ENCODE assay signal across 11 cellular contexts in the genomic region with DNA sequence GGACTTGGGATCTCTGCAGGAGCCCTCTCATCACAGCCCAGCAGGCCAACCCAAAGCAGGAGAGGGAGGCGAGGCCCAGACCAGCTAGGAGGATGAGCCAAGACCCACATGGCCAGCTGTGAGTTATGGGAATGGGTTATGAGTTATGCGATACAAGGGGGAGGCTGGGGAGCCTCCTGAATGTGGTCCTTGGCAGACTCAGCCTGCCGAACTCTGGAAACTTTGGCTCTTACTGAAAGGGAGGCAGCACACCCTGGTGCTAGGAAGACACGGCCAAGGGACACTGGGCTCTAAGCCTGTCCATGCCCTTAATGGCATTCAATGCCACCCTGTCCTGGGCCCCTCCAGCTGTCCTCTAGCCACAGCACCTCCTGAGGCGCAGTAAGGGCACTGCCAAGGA.
"Had no signal": no experiment of that assay in that cellular context is flagged by ENCODE, and none has a peak within 500 bp of the region (broad histone marks: within the 10 kb centered on the region; RNA-seq: fewer than 3 reads in every experiment).

No MANE protein-coding gene starts in this region.

- H3K36me3 Mint-ChIP-seq: activated naive CD8-positive, alpha-beta T cell treated with anti-CD3 and anti-CD28 coated beads, Interleukin-2, amount 10 ng/mL, durations not matched to agents 7 days and 5 days; stimulated activated memory B cell treated with anti-CD40 and anti-IgM and Interleukin-4, amounts not matched to agents 10 μg/mL and 1 μg/mL and 100 μg/mL, for 72 hours had no signal

- H3K4me1 ChIP-seq: tibial artery had no signal

- H3K4me3 Mint-ChIP-seq: activated CD4-positive, alpha-beta T cell treated with anti-CD3 and anti-CD28 coated beads, Interleukin-2, amount 10 ng/mL, durations not matched to agents 7 days and 5 days; activated naive CD8-positive, alpha-beta T cell treated with anti-CD3 and anti-CD28 coated beads, Interleukin-2, amount 10 ng/mL, durations not matched to agents 7 days and 5 days; stimulated activated memory B cell treated with anti-CD40 and anti-IgM and Interleukin-4, amounts not matched to agents 10 μg/mL and 1 μg/mL and 100 μg/mL, for 72 hours had no signal

- H3K4me3 ChIP-seq: ovary, tibial artery had no signal

- H3K9me3 Mint-ChIP-seq: activated CD4-positive, alpha-beta T cell treated with anti-CD3 and anti-CD28 coated beads, Interleukin-2, amount 10 ng/mL, durations not matched to agents 7 days and 5 days; activated naive CD8-positive, alpha-beta T cell treated with anti-CD3 and anti-CD28 coated beads, Interleukin-2, amount 10 ng/mL, durations not matched to agents 7 days and 5 days had no signal

- H3K27ac ChIP-seq: ovary, tibial artery had no signal

- H3K27me3 Mint-ChIP-seq: activated CD4-positive, alpha-beta T cell treated with anti-CD3 and anti-CD28 coated beads, Interleukin-2, amount 10 ng/mL, durations not matched to agents 7 days and 5 days had no signal

- DNase-seq: activated CD4-positive, alpha-beta T cell treated with anti-CD3 and anti-CD28 coated beads, Interleukin-2, amount 10 ng/mL, durations not matched to agents 7 days and 5 days; activated gamma-delta T cell treated with Interleukin-2 at 50 U/mL for 16 hours; activated naive CD8-positive, alpha-beta T cell treated with anti-CD3 and anti-CD28 coated beads, Interleukin-2, amount 10 ng/mL, durations not matched to agents 7 days and 5 days; anterior cingulate cortex; erythroblast; hypothalamus; mesendoderm; ovary; stimulated activated CD4-positive, alpha-beta T cell treated with anti-CD3 and anti-CD28 coated beads, Interleukin-2, amount 100 ng/mL, for 48 hours; tibial artery had no signal

- H3K4me1 Mint-ChIP-seq: activated CD4-positive, alpha-beta T cell treated with anti-CD3 and anti-CD28 coated beads, Interleukin-2, amount 10 ng/mL, durations not matched to agents 7 days and 5 days; activated naive CD8-positive, alpha-beta T cell treated with anti-CD3 and anti-CD28 coated beads, Interleukin-2, amount 10 ng/mL, durations not matched to agents 7 days and 5 days had no signal

- H3K36me3 ChIP-seq: ovary, tibial artery had no signal

- H3K27ac Mint-ChIP-seq: activated CD4-positive, alpha-beta T cell treated with anti-CD3 and anti-CD28 coated beads, Interleukin-2, amount 10 ng/mL, durations not matched to agents 7 days and 5 days; activated naive CD8-positive, alpha-beta T cell treated with anti-CD3 and anti-CD28 coated beads, Interleukin-2, amount 10 ng/mL, durations not matched to agents 7 days and 5 days; stimulated activated memory B cell treated with anti-CD40 and anti-IgM and Interleukin-4, amounts not matched to agents 10 μg/mL and 1 μg/mL and 100 μg/mL, for 72 hours had no signal

- H3K27me3 ChIP-seq: ovary had no signal

- H3K9me3 ChIP-seq: ovary, tibial artery had no signal

- ATAC-seq: stimulated activated memory B cell treated with anti-CD40 and anti-IgM and Interleukin-4, amounts not matched to agents 10 μg/mL and 1 μg/mL and 100 μg/mL, for 72 hours had no signal
